25 cellular contexts compared by ENCODE assay signal in the genomic region with DNA sequence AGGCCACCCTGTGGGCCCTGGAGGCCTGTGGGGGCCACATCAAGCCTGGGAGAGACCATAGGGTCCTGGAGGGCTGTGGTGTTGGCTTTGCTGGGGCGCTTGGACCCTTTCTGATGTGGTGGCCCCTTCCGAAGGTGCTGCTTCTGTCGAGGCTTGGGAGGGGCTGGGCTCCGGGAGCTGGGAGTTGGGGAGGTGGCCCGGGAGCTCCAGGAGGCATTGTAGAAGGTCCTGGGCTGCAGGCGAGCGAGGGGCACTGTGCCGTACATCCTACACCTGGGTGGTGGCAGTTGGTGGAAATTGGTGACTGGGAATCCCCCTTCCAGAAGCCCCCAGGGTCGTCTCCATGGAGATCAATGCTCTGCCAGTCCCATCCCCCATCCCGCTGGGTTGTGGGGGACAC. TPM values are rescaled to one million over a fixed set of nuclear protein-coding genes. Genes with fewer than 3 reads are reported as not detected.
"Had no signal": no experiment of that assay in that cellular context is flagged by ENCODE, and none has a peak within 500 bp of the region (broad histone marks: within the 10 kb centered on the region; RNA-seq: fewer than 3 reads in every experiment).

No MANE protein-coding gene starts in this region.

- H3K4me3 Mint-ChIP-seq: effector memory CD8-positive, alpha-beta T cell; naive thymus-derived CD8-positive, alpha-beta T cell; type B pancreatic cell had no signal

- H3K9ac ChIP-seq: parathyroid adenoma had no signal

- H3K4me1 ChIP-seq: prostate gland had no signal

- H3K36me3 ChIP-seq: neutrophil, prostate gland, right atrium auricular region, stomach had no signal

- H3K4me2 ChIP-seq: smooth muscle cell had no signal

- H3K36me3 Mint-ChIP-seq: naive thymus-derived CD8-positive, alpha-beta T cell; type B pancreatic cell had no signal

- H2AFZ ChIP-seq: parathyroid adenoma had no signal

- DNase-seq: cerebellar nuclear complex; cortex of kidney; effector memory CD8-positive, alpha-beta T cell; kidney; mesendoderm; naive thymus-derived CD8-positive, alpha-beta T cell; stimulated activated CD4-positive, alpha-beta T cell treated with anti-CD3 and anti-CD28 coated beads, Interleukin-12 subunit alpha, Interleukin-12 subunit beta, amount 100 ng/mL, for 4 hours; stimulated activated CD4-positive, alpha-beta T cell treated with anti-CD3 and anti-CD28 coated beads, Interleukin-1b, Interleukin-23, amount 100 ng/mL, for 48 hours; stimulated activated CD4-positive, alpha-beta T cell treated with anti-CD3 and anti-CD28 coated beads, Interleukin-4, amount 100 ng/mL, for 1 hour; stimulated activated CD8-positive, alpha-beta memory T cell treated with anti-CD3 and anti-CD28 coated beads, Interleukin-4, amount 100 ng/mL, for 48 hours; stimulated activated naive CD4-positive, alpha-beta T cell treated with Interleukin-2 at 50 U/mL for 16 hours; stomach; tibial artery had no signal

- H3K27ac Mint-ChIP-seq: effector memory CD8-positive, alpha-beta T cell; naive thymus-derived CD8-positive, alpha-beta T cell; type B pancreatic cell had no signal

- H3K27me3 ChIP-seq: right atrium auricular region had no signal

- ATAC-seq: effector memory CD8-positive, alpha-beta T cell; left lobe of liver; naive thymus-derived CD8-positive, alpha-beta T cell; sciatic nerve had no signal

- H3K27ac ChIP-seq: neutrophil, parathyroid adenoma, prostate gland, right atrium auricular region, stomach, tibial artery had no signal

- H3K9me3 ChIP-seq: neutrophil, prostate gland, right atrium auricular region, stomach, tibial artery had no signal

- H3K79me2 ChIP-seq: parathyroid adenoma had no signal

- H3K4me1 Mint-ChIP-seq: naive thymus-derived CD8-positive, alpha-beta T cell had no signal

- H3K9me3 Mint-ChIP-seq: effector memory CD8-positive, alpha-beta T cell; naive thymus-derived CD8-positive, alpha-beta T cell; type B pancreatic cell had no signal

- H3K4me3 ChIP-seq: prostate gland, right atrium auricular region, smooth muscle cell, stomach, tibial artery had no signal

RNA-seq across cellular contexts. Expression of a gene that starts 2.6 kb away (rescaled TPM):
- total RNA-seq: kidney; left lobe of liver; liver; lung microvascular endothelial cell; naive thymus-derived CD8-positive, alpha-beta T cell; right atrium auricular region; sciatic nerve; stomach; subcutaneous adipose tissue had no signal
- polyA plus RNA-seq: liver; naive thymus-derived CD8-positive, alpha-beta T cell; neural cell; smooth muscle cell had no signal

RNA-seq across cellular contexts. Expression of a gene that starts 15.0 kb away (rescaled TPM):
- total RNA-seq: subcutaneous adipose tissue had no signal
- polyA plus RNA-seq: naive thymus-derived CD8-positive, alpha-beta T cell had no signal
